ENCODE assay signal across 14 cellular contexts in the genomic region with DNA sequence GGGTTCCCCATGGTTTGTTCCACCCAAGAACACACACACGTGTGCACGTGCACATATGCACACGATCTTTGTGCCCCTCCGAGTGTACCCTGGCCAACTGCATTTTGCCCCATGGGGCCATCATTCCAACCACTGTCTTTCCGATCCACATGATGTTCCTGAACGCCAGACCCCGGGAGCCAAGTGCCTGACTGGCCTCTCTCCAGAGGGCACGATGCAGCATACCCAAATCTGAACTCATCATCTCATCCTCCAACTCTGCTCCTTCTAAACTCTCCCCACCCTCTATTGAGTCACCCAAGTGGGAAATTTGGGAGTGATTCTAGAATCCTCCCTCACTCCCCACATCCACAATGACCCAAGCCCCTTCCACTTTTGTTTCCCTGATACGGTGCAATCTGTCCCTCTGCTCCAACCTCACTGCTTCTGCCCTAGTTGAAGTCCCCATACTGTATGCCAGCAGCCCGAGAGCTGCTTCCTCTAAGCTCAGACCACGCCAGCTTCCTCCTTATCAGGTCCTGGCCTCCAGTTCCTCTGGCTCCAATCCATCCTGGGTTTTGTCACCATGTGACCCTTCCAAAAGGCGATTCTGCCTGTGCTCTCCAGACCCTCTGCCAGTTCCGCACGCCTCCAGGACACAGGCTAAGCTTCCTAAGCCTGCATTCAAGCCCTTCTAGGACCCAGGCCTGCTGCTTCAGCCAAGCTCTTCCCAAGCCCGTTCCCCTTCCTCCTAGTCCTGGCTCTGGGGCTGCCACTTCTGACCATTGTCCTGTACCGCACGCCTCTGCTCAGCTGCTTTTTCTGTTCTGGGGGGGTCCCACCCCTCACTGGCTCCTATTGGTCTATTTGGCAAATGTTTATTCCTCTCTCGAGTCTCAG. TPM values are rescaled to one million over a fixed set of nuclear protein-coding genes. Genes with fewer than 3 reads are reported as not detected.
DNase-seq lines count a peak whose midpoint lies in the region; ATAC-seq lines count a peak whose summit lies in the region.
"Had no signal": no experiment of that assay in that cellular context is flagged by ENCODE, and none has a peak within 500 bp of the region (broad histone marks: within the 10 kb centered on the region; RNA-seq: fewer than 3 reads in every experiment).

No MANE protein-coding gene starts in this region.

- no peaks in the 10 kb centered on the region for H3K27me3 ChIP-seq in adipocyte (replicated peaks; ENCODE audit: control insufficient read depth, insufficient read depth, low read length)
- no peaks in the 10 kb centered on the region for H3K27me3 ChIP-seq in mesenchymal stem cell (ENCODE audit: control insufficient read depth in 1 of 2, insufficient read depth in 1 of 2, low read length in 2 of 2)

- no peak overlapping the region for H2AK5ac ChIP-seq in mesenchymal stem cell (ENCODE audit: low read length, severe bottlenecking)

- no peak overlapping the region for H4K8ac ChIP-seq in mesenchymal stem cell (ENCODE audit: low read length)

- no peak overlapping the region for H2BK5ac ChIP-seq in mesenchymal stem cell (ENCODE audit: low read depth, low read length, poor library complexity, severe bottlenecking)

- peaks cover 10% of the 10 kb centered on the region for H3K4me1 ChIP-seq in adipocyte (ENCODE audit: control insufficient read depth, insufficient read depth, low read length)
- H3K4me1 ChIP-seq in mesenchymal stem cell (ENCODE audit: control insufficient read depth, insufficient read depth, low read depth, low read length): peaks cover 4% of the 10 kb centered on the region

- H3K4ac ChIP-seq in mesenchymal stem cell (ENCODE audit: low read depth in 1 of 2, low read length in 2 of 2): no peak overlapping the region

- no peak overlapping the region for H3K27ac ChIP-seq in mesenchymal stem cell (ENCODE audit: low read length, poor library complexity, severe bottlenecking)
- H3K27ac ChIP-seq: thoracic aorta had no signal

- H3K14ac ChIP-seq in mesenchymal stem cell (ENCODE audit: low read length in 2 of 2): no peak overlapping the region

- no peak overlapping the region for H2BK15ac ChIP-seq in mesenchymal stem cell (ENCODE audit: low read depth, poor library complexity, severe bottlenecking)

- no peak overlapping the region for H3K4me2 ChIP-seq in mesenchymal stem cell (ENCODE audit: low read length, poor library complexity, severe bottlenecking)

- ATAC-seq in HG02970 (IDR thresholded peaks at IDR 0.05; ENCODE audit: low FRiP score, unreplicated experiment): no peak
- ATAC-seq: natural killer cell had no signal

- no peak overlapping the region for H2BK120ac ChIP-seq in mesenchymal stem cell (ENCODE audit: low read depth, low read length)

- no peak overlapping the region for H4K91ac ChIP-seq in mesenchymal stem cell (ENCODE audit: low read length)

- H3K23ac ChIP-seq in mesenchymal stem cell (ENCODE audit: low read length in 2 of 2): no peak overlapping the region

- H3K9ac ChIP-seq in adipocyte (ENCODE audit: low read length) (peak overlapping the region; percentile 37), mesenchymal stem cell (ENCODE audit: low read length) (peak overlapping the region; percentile 49)

- H3K79me1 ChIP-seq in mesenchymal stem cell (replicated peaks; ENCODE audit: low read length, poor library complexity, severe bottlenecking): no peaks in the 10 kb centered on the region

- H3K36me3 ChIP-seq in adipocyte (ENCODE audit: control insufficient read depth, insufficient read depth, low read length, severe bottlenecking) (no peaks in the 10 kb centered on the region), mesenchymal stem cell (ENCODE audit: control insufficient read depth in 1 of 2, insufficient read depth in 2 of 2, low read depth in 1 of 2, low read length in 2 of 2) (peaks cover 12% of the 10 kb centered on the region in 2 experiments)
- H3K36me3 ChIP-seq: thoracic aorta had no signal

- no peak overlapping the region for H3K18ac ChIP-seq in mesenchymal stem cell (ENCODE audit: low read depth in 1 of 2, low read length in 2 of 2)

- WGBS in mesenchymal stem cell: 81% methylated on average over 18 of the region's 18 CpGs

- H3K9me3 ChIP-seq in adipocyte (ENCODE audit: control insufficient read depth, low read length): no peaks in the 10 kb centered on the region
- H3K9me3 ChIP-seq in mesenchymal stem cell (ENCODE audit: control insufficient read depth, low read length): no peaks in the 10 kb centered on the region
- H3K9me3 ChIP-seq: thoracic aorta had no signal

- H2AFZ ChIP-seq in mesenchymal stem cell (ENCODE audit: low read depth, low read length): no peak overlapping the region

- H3K4me3 ChIP-seq in adipocyte (ENCODE audit: low read length): no peak overlapping the region
- no peak overlapping the region for H3K4me3 ChIP-seq in mesenchymal stem cell (ENCODE audit: insufficient read depth in 1 of 2, low read depth in 1 of 2, low read length in 2 of 2)
- H3K4me3 ChIP-seq: thoracic aorta had no signal

- DNase-seq in GF-D8 (lab: John Stamatoyannopoulos, UW): peak; percentile 71
- DNase-seq in adipocyte (ENCODE audit: low read depth): no peak
- no peak for DNase-seq in mesenchymal stem cell
- no peak for DNase-seq in hepatic stellate cell (ENCODE audit: low spot score)
- DNase-seq in activated T-cell treated with anti-CD3 and anti-CD28 coated beads for 4 hours: no peak
- DNase-seq: activated T-cell treated with anti-CD3 and anti-CD28 coated beads, Interleukin-2, amount 50 U/mL, for 24 hours; cerebellar nuclear complex; glutamatergic neuron; Karpas-422; natural killer cell; NCI-H526 treated with DMSO at 0.1 percent for 48 hours had no signal

- H2BK12ac ChIP-seq in mesenchymal stem cell (ENCODE audit: low read length in 2 of 2): no peak overlapping the region

RNA-seq across cellular contexts. Expression of a gene that starts 10.1 kb away (rescaled TPM):
- 43.4 TPM for polyA plus RNA-seq in mesenchymal stem cell (2013, experiment 1 of 2)
- 44.0 TPM for polyA plus RNA-seq in mesenchymal stem cell (2013, experiment 2 of 2)

RNA-seq across cellular contexts. Expression of a gene that starts 17.9 kb away (rescaled TPM):
- 0.64 TPM for polyA plus RNA-seq in mesenchymal stem cell (2013, experiment 1 of 2)
- polyA plus RNA-seq in mesenchymal stem cell (2013, experiment 2 of 2): 0.49 TPM

RNA-seq across cellular contexts. Expression of a gene that starts 24.9 kb away (rescaled TPM):
- polyA plus RNA-seq in mesenchymal stem cell (2013, experiment 1 of 2): 40.9 TPM
- 39.0 TPM for polyA plus RNA-seq in mesenchymal stem cell (2013, experiment 2 of 2)

RNA-seq across cellular contexts. Expression of a gene that starts 26.9 kb away (rescaled TPM):
- polyA plus RNA-seq in mesenchymal stem cell (2013, experiment 1 of 2): 0.01 TPM
- not detected for polyA plus RNA-seq in mesenchymal stem cell (2013, experiment 2 of 2)
- polyA plus RNA-seq: BJ had no signal

RNA-seq across cellular contexts. Expression of a gene that starts 30.4 kb away (rescaled TPM):
- 51.6 TPM for polyA plus RNA-seq in mesenchymal stem cell (2013, experiment 1 of 2)
- 50.1 TPM for polyA plus RNA-seq in mesenchymal stem cell (2013, experiment 2 of 2)
